Comparison of ENCODE assay signal across 8 cellular contexts in genomic region chr16:324451-325334, GRCh38. TPM values are rescaled to one million over a fixed set of nuclear protein-coding genes. Genes with fewer than 3 reads are reported as not detected.
DNase-seq lines count a peak whose midpoint lies in the region.

No MANE protein-coding gene starts in this region.

- H3K9ac ChIP-seq in NT2/D1 (ENCODE audit: insufficient read length, low read depth) (peak overlapping the region; percentile 23), neuronal stem cell (ENCODE audit: low read depth, low read length, poor library complexity) (peak overlapping the region; percentile 44)

- peak overlapping the region; percentile 41 for H2BK12ac ChIP-seq in neuronal stem cell (ENCODE audit: low read length)

- H3K4me1 ChIP-seq in NT2/D1 (ENCODE audit: insufficient read depth, insufficient read length): peaks cover 6% of the 10 kb centered on the region
- H3K4me1 ChIP-seq in neuronal stem cell (ENCODE audit: control insufficient read depth in 2 of 2, insufficient read depth in 1 of 2, low read depth in 1 of 2, low read length in 2 of 2): peaks cover 4 to 11% of the 10 kb centered on the region in 2 donors

- peaks cover 15% of the 10 kb centered on the region for H3K79me1 ChIP-seq in neuronal stem cell (ENCODE audit: low read depth, low read length)

- WGBS in neuronal stem cell (ENCODE audit: extremely low coverage in 2 of 2, insufficient read length in 2 of 2, insufficient replicate concordance in 1 of 2), 2 donors: no CpG with 5 or more reads among the region's 55 CpGs

- H3K18ac ChIP-seq in neuronal stem cell (ENCODE audit: low read length): peak overlapping the region; percentile 64

- no peak overlapping the region for H4K91ac ChIP-seq in neuronal stem cell (ENCODE audit: low read depth, low read length, poor library complexity)

- no peak overlapping the region for H2BK15ac ChIP-seq in neuronal stem cell (ENCODE audit: low read length)

- H2AK5ac ChIP-seq in neuronal stem cell (ENCODE audit: low read depth, low read length): peak overlapping the region; percentile 46

- H3K36me3 ChIP-seq in NT2/D1 (ENCODE audit: insufficient read depth, insufficient read length, low read length): peaks cover 30% of the 10 kb centered on the region
- H3K36me3 ChIP-seq in neuronal stem cell (replicated peaks in 1 of 2; ENCODE audit: control insufficient read depth in 2 of 2, insufficient read depth in 2 of 2, low read length in 2 of 2): peaks cover 2 to 11% of the 10 kb centered on the region in 2 donors

- no peak overlapping the region for H3K27ac ChIP-seq in neuronal stem cell (replicated peaks; ENCODE audit: low read length)

- peak overlapping the region; percentile 43 for H3K23ac ChIP-seq in neuronal stem cell (ENCODE audit: low read depth, low read length, poor library complexity)

- DNase-seq in GF-D8 (lab: John Stamatoyannopoulos, UW) (peak; percentile 16), NT2/D1 (ENCODE audit: low read depth, low spot score) (no peak), neuronal stem cell (ENCODE audit: low spot score) (no peak), pons (ENCODE audit: low spot score) (no peak), H4 (ENCODE audit: low spot score) (no peak), RPMI8226 (no peak), NOMO-1 treated with DMSO at 0.1 percent for 48 hours (lab: John Stamatoyannopoulos, UW; ENCODE audit: unreplicated experiment) (no peak)
- peak; percentile 52 for DNase-seq in activated gamma-delta T cell treated with anti-CD3 and anti-CD28 coated beads, Interleukin-2, amount 50 U/mL, for 16 hours (ENCODE audit: low read depth)

- H2BK5ac ChIP-seq in neuronal stem cell (ENCODE audit: low read length): peak overlapping the region; percentile 82

- H3K4me2 ChIP-seq in neuronal stem cell (ENCODE audit: insufficient read depth, low read length, poor library complexity, severe bottlenecking): no peak overlapping the region

- H3K9me3 ChIP-seq in NT2/D1 (ENCODE audit: insufficient read depth, low read length): no peaks in the 10 kb centered on the region
- no peaks in the 10 kb centered on the region for H3K9me3 ChIP-seq in neuronal stem cell (replicated peaks in 1 of 2; ENCODE audit: control insufficient read depth in 2 of 2, insufficient read depth in 1 of 2, low read depth in 1 of 2, low read length in 2 of 2)

- H4K8ac ChIP-seq in neuronal stem cell (ENCODE audit: low read depth, low read length): peak overlapping the region; percentile 43

- H2BK120ac ChIP-seq in neuronal stem cell (ENCODE audit: low read depth, low read length): no peak overlapping the region

- no peak overlapping the region for H2AFZ ChIP-seq in neuronal stem cell (ENCODE audit: low read length)

- H3K4me3 ChIP-seq in NT2/D1 (ENCODE audit: insufficient read length, low read depth): no peak overlapping the region
- no peak overlapping the region for H3K4me3 ChIP-seq in neuronal stem cell (ENCODE audit: low read length in 2 of 2)

- H3K27me3 ChIP-seq in NT2/D1 (ENCODE audit: insufficient read depth, insufficient read length) (no peaks in the 10 kb centered on the region), neuronal stem cell (ENCODE audit: control insufficient read depth in 3 of 3, insufficient read depth in 3 of 3, low read depth in 1 of 3, low read length in 3 of 3) (no peaks in the 10 kb centered on the region)

- H3K14ac ChIP-seq in neuronal stem cell (ENCODE audit: low read length): no peak overlapping the region

- no peak overlapping the region for H3K4ac ChIP-seq in neuronal stem cell (ENCODE audit: low read length)

RNA-seq across cellular contexts. Expression of gene AXIN1, which starts 27.8 kb away (rescaled TPM):
- polyA plus RNA-seq in neuronal stem cell (2013, experiment 1 of 2): 19.3 TPM
- polyA plus RNA-seq in neuronal stem cell (2013, experiment 2 of 2): 18.9 TPM
- 5.6 and 7.0 TPM in 2 replicates for total RNA-seq in H4 (2014; rRNA removed; shearing (Covaris generic))

RNA-seq across cellular contexts. Expression of gene PDIA2, which starts 41.7 kb away (rescaled TPM):
- polyA plus RNA-seq in neuronal stem cell (2013, experiment 1 of 2): 0.43 TPM
- 0.42 TPM for polyA plus RNA-seq in neuronal stem cell (2013, experiment 2 of 2)
- not detected in 2 replicates for total RNA-seq in H4 (2014; rRNA removed; shearing (Covaris generic))

RNA-seq across cellular contexts. Expression of gene ARHGDIG, which starts 44.3 kb away (rescaled TPM):
- polyA plus RNA-seq in neuronal stem cell (2013, experiment 1 of 2): 0.85 TPM
- 0.89 TPM for polyA plus RNA-seq in neuronal stem cell (2013, experiment 2 of 2)
- total RNA-seq in H4 (2014; rRNA removed; shearing (Covaris generic)): not detected in 2 replicates

RNA-seq across cellular contexts. Expression of gene MRPL28, which starts 45.6 kb away (rescaled TPM):
- polyA plus RNA-seq in neuronal stem cell (2013, experiment 1 of 2): 68.8 TPM
- 73.1 TPM for polyA plus RNA-seq in neuronal stem cell (2013, experiment 2 of 2)
- 159 and 167 TPM in 2 replicates for total RNA-seq in H4 (2014; rRNA removed; shearing (Covaris generic))

RNA-seq across cellular contexts. Expression of gene RGS11, which starts 48.9 kb away (rescaled TPM):
- 1.7 TPM for polyA plus RNA-seq in neuronal stem cell (2013, experiment 1 of 2)
- polyA plus RNA-seq in neuronal stem cell (2013, experiment 2 of 2): 1.5 TPM
- total RNA-seq in H4 (2014; rRNA removed; shearing (Covaris generic)): not detected in 2 replicates

Comparison
In these comparisons a context has a peak if more than half of its experiments do, and no peak if none do; other contexts are left out.
1. DNase-seq: peak in GF-D8 (single experiment) and activated gamma-delta T cell treated with anti-CD3 and anti-CD28 coated beads, Interleukin-2, amount 50 U/mL, for 16 hours (single experiment); none in NT2/D1 (single experiment), neuronal stem cell (single experiment), pons (single experiment), H4 (single experiment), RPMI8226 (single experiment) and NOMO-1 treated with DMSO at 0.1 percent for 48 hours (single experiment).